ENCODE assay signal across 16 cellular contexts in the genomic region with DNA sequence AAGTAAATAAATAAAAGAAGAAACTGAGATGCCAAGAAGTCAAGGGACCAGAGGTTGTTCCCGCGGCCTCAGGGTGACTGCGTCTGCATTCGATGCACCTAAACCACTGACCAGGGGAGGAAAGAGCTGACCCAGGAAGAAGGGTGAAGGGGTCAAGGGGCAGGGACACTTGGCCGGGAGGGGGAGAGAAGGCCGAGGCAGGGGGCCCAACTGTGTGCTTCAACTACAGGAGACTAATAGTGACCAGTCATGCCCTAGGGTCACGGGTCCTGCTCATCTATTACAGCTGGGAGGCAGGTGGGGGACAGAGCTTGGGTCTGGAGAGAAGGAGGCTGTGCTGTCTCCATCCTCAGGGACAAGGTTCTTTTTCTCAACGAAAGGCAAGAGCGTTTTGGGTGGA.
"Had no signal": no experiment of that assay in that cellular context is flagged by ENCODE, and none has a peak within 500 bp of the region (broad histone marks: within the 10 kb centered on the region; RNA-seq: fewer than 3 reads in every experiment).

No MANE protein-coding gene starts in this region.

- H3K4me1 ChIP-seq: pancreas had no signal

- H3K27me3 Mint-ChIP-seq: central memory CD8-positive, alpha-beta T cell; effector memory CD8-positive, alpha-beta T cell; naive thymus-derived CD8-positive, alpha-beta T cell; progenitor cell of endocrine pancreas had no signal

- H3K27ac Mint-ChIP-seq: effector memory CD8-positive, alpha-beta T cell; progenitor cell of endocrine pancreas had no signal

- H3K27me3 ChIP-seq: esophagus squamous epithelium, heart left ventricle, left lung, pancreas had no signal

- ATAC-seq: effector memory CD8-positive, alpha-beta T cell; heart left ventricle; left lung; mucosa of descending colon; naive thymus-derived CD8-positive, alpha-beta T cell; pancreas had no signal

- H3K4me3 Mint-ChIP-seq: central memory CD8-positive, alpha-beta T cell; effector memory CD8-positive, alpha-beta T cell; naive thymus-derived CD8-positive, alpha-beta T cell had no signal

- H3K27ac ChIP-seq: left lung, pancreas had no signal

- H3K4me3 ChIP-seq: esophagus squamous epithelium, heart left ventricle, left lung, mucosa of descending colon, pancreas had no signal

- H3K36me3 ChIP-seq: pancreas had no signal

- H3K9me3 Mint-ChIP-seq: central memory CD8-positive, alpha-beta T cell; effector memory CD8-positive, alpha-beta T cell; naive thymus-derived CD8-positive, alpha-beta T cell had no signal

- H3K9me3 ChIP-seq: esophagus squamous epithelium, heart left ventricle, left lung, mucosa of descending colon, pancreas had no signal

- DNase-seq: effector memory CD8-positive, alpha-beta T cell; esophagus squamous epithelium; foreskin fibroblast; hypothalamus; occipital lobe; small intestine; stimulated activated CD4-positive, alpha-beta T cell treated with anti-CD3 and anti-CD28 coated beads, Interleukin-2, amount 100 ng/mL, for 48 hours; stimulated activated naive CD4-positive, alpha-beta T cell treated with Interleukin-2 at 50 U/mL for 16 hours; trophoblast cell had no signal
